ENCODE assay signal across 11 cellular contexts in the genomic region with DNA sequence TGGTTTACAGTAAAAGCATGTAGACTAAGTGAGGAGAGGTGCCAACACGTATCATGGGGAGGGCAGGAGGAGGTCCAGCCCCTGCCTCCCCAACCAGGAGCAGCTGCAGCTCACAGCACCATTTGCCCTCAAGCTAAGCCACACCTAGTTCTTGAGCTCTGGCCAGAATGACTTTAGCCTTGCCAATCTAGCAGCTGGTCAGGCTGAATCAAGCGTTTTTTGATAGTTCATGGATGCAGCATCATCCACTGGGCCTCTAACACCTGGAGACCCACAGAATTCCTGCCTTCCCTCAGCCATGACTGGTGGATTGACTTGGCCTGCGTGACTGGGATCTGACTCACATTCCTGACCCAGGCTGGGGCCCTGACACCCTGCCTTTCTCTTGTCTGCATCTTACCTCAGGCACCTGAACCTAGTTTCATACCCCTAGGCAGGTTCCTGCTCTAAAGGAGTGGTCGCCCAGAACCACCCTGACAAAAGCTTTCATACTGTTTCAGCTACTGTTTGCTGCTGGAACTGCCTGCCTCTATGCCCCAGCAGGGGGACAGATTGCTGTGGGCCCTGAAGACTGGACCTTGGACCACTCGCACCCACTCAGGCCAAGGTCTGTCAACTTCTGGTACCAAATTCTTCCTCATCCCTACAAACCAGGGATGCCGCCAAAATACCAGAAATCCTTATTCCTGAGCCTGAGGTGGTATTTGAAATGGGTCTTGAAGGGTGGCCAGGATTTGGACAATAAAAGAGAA.
DNase-seq lines count a peak whose midpoint lies in the region; ATAC-seq and TF ChIP-seq lines count a peak whose summit lies in the region.
"Had no signal": no experiment of that assay in that cellular context is flagged by ENCODE, and none has a peak within 500 bp of the region (broad histone marks: within the 10 kb centered on the region; RNA-seq: fewer than 3 reads in every experiment).

No MANE protein-coding gene starts in this region.

- peaks cover 13% of the 10 kb centered on the region for H3K4me1 ChIP-seq in smooth muscle cell (ENCODE audit: low read depth)
- no peaks in the 10 kb centered on the region for H3K4me1 ChIP-seq in heart right ventricle
- H3K4me1 ChIP-seq: tibial artery had no signal

- H3K27ac ChIP-seq in smooth muscle cell (ENCODE audit: low read depth), result peak overlapping the region; percentile 88
- H3K27ac ChIP-seq in heart right ventricle, result no peak overlapping the region
- H3K27ac ChIP-seq: 22Rv1, tibial artery had no signal

- H3K9ac ChIP-seq in smooth muscle cell (ENCODE audit: low read depth), result no peak overlapping the region

- peaks cover 12% of the 10 kb centered on the region for H3F3A ChIP-seq in smooth muscle cell (ENCODE audit: low read depth)

- TF ChIP-seq CTCF in epithelial cell of proximal tubule (conservative IDR thresholded peaks at IDR 0.05; ENCODE audit: low read depth, low read length), result peak; percentile 30
- TF ChIP-seq CTCF in smooth muscle cell (IDR thresholded peaks at IDR 0.05; ENCODE audit: borderline replicate concordance, insufficient read depth, poor library complexity, severe bottlenecking), result no peak
- TF ChIP-seq CTCF in heart right ventricle (IDR thresholded peaks at IDR 0.05), result no peak

- H3K4me3 ChIP-seq in epithelial cell of proximal tubule (ENCODE audit: low read depth, low read length) (no peak overlapping the region), smooth muscle cell (no peak overlapping the region), heart right ventricle (no peak overlapping the region)
- H3K4me3 ChIP-seq: tibial artery had no signal

- no peaks in the 10 kb centered on the region for H3K79me2 ChIP-seq in smooth muscle cell (ENCODE audit: low read depth)

- H3K36me3 ChIP-seq in smooth muscle cell (ENCODE audit: low read depth), result no peaks in the 10 kb centered on the region
- H3K36me3 ChIP-seq in heart right ventricle, result no peaks in the 10 kb centered on the region
- H3K36me3 ChIP-seq: tibial artery had no signal

- intact Hi-C loops in heart right ventricle (cut with DNase I), result no loop called here

- H3K9me3 ChIP-seq in smooth muscle cell (replicated peaks; ENCODE audit: low read depth), result no peaks in the 10 kb centered on the region
- no peaks in the 10 kb centered on the region for H3K9me3 ChIP-seq in heart right ventricle
- H3K9me3 ChIP-seq: tibial artery had no signal

- H4K20me1 ChIP-seq in smooth muscle cell (ENCODE audit: low read depth), result no peaks in the 10 kb centered on the region

- no peak overlapping the region for H2AFZ ChIP-seq in smooth muscle cell (ENCODE audit: low read depth)

- 80% methylated on average over 6 of the region's 6 CpGs for WGBS in smooth muscle cell (ENCODE audit: low lambda C conversion rate)
- WGBS in heart right ventricle, 2 donors, result 82 to 84% methylated on average over 6 of the region's 6 CpGs

- no peak overlapping the region for H3K4me2 ChIP-seq in smooth muscle cell

- ATAC-seq in heart right ventricle, result no peak

- no peaks in the 10 kb centered on the region for H3K27me3 ChIP-seq in smooth muscle cell (ENCODE audit: low read depth)
- H3K27me3 ChIP-seq in heart right ventricle, result peaks cover 0 to 4% (median 0%) of the 10 kb centered on the region in 7 donors
- H3K27me3 ChIP-seq: tibial artery had no signal

- DNase-seq in DMS53 (lab: John Stamatoyannopoulos, UW) (peak; percentile 35), DMS53 treated with DMSO at 0.1 percent for 48 hours (lab: John Stamatoyannopoulos, UW; ENCODE audit: unreplicated experiment) (no peak), NCI-H226 (peak; percentile 93), epithelial cell of proximal tubule (ENCODE audit: low read depth) (peak; percentile 91), smooth muscle cell (lab: John Stamatoyannopoulos, UW; ENCODE audit: unreplicated experiment) (no peak), SW 1271 (lab: John Stamatoyannopoulos, UW) (no peak), heart right ventricle (no peak)
- no peak for DNase-seq in stimulated activated CD4-positive, alpha-beta T cell treated with anti-CD3 and anti-CD28 coated beads, Interleukin-2, amount 100 ng/mL, for 48 hours
- DNase-seq: GDM1, tibial artery had no signal

Comparison
In these comparisons a context has a peak if more than half of its experiments do, and no peak if none do; other contexts are left out.
1. DNase-seq: peak in DMS53 (single experiment), NCI-H226 (single experiment) and epithelial cell of proximal tubule (single experiment); none in DMS53 treated with DMSO at 0.1 percent for 48 hours (single experiment), smooth muscle cell (single experiment), SW 1271 (0 of 2), stimulated activated CD4-positive, alpha-beta T cell treated with anti-CD3 and anti-CD28 coated beads, Interleukin-2, amount 100 ng/mL, for 48 hours (0 of 2) and heart right ventricle (0 of 2).